Comparison of ENCODE assay signal across 7 cellular contexts in the genomic region with DNA sequence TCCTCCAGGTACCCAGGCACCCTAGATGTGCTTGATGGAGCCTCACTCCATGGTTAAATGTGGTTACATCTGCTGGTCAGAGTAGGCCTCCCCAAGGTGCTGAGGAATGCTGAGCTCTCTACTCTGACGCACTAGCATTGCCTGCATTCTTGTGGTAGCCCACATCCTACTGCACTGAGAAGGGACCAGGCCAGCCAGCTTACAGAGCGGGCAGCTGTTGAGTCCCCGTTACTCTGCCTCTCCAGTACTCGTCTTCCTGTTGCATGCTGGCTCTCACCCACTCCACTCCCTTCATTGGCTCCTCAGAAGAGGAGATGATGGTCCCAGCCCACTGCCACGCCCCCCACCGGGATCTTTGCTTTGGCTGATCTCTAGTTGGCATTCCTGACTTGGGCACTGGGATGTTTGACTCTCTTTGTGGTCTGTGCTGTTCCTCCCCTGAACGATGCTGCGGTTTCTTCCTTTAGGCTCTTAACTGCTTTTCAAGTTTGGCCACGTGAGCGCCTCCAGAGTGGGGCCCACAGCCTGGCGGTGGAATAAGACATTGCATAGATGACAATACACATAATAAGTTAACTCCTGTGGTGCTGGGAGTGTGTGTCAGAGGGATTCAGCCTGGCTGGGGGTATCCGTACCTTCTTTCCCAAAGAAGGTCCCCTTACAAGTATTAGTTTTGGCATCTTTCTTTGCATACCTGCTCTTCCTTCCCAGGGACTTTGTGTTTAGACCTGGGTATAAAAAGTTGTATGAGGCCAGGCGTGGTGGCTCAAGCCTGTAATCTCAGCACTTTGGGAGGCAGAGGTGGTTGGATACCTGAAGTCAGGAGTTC. TPM values are rescaled to one million over a fixed set of nuclear protein-coding genes. Genes with fewer than 3 reads are reported as not detected.
DNase-seq lines count a peak whose midpoint lies in the region; FAIRE-seq and TF ChIP-seq lines count a peak whose summit lies in the region.

No MANE protein-coding gene starts in this region.

- DNase-seq in GM19239 (ENCODE audit: insufficient read length, low spot score) (peak; percentile 28), HS-27A (ENCODE audit: low read depth) (peak; percentile 100), mammary epithelial cell (peak; percentile 100), neural crest cell (ENCODE audit: low read depth, low spot score) (no peak), ureter (ENCODE audit: low spot score) (peak; percentile 52), NCI-H510A treated with DMSO at 0.1 percent for 48 hours (lab: John Stamatoyannopoulos, UW) (no peak)

- peak; percentile 75 for FAIRE-seq in GM19239 (lab: Jason Lieb, UNC)

- CTCF ChIA-PET in mammary epithelial cell (lab: Charles Lee; ENCODE audit: low non-redundant PET), result interaction anchor here (0.6 to 1.4 kb wide), 2 partner anchors 13 to 28 kb away, joined by 3 to 11 read pairs; no protein-coding TSS in a partner anchor

- no peaks in the 10 kb centered on the region for H3K79me2 ChIP-seq in mammary epithelial cell (ENCODE audit: insufficient read depth, low read length)

- H3K27ac ChIP-seq in mammary epithelial cell (ENCODE audit: insufficient read depth, low read depth, low read length), result peak overlapping the region; percentile 93

- H3K27ac Mint-ChIP-seq in neural crest cell (ENCODE audit: unreplicated experiment), result peak overlapping the region; percentile 43

- dilution Hi-C loops in mammary epithelial cell (cut with HindIII; ENCODE audit: low sequenced_read_pairs), result no loop called here

- H3K27me3 ChIP-seq in mammary epithelial cell (ENCODE audit: insufficient read depth, low read length), result no peaks in the 10 kb centered on the region

- peak overlapping the region; percentile 49 for H2AFZ ChIP-seq in mammary epithelial cell (ENCODE audit: low read depth, low read length)

- WGBS in mammary epithelial cell (ENCODE audit: low coverage, missing lambda C conversion rate), result 3% methylated on average over 13 of the region's 13 CpGs

- H3K9me3 ChIP-seq in mammary epithelial cell (replicated peaks; ENCODE audit: insufficient read depth, low read length), result no peaks in the 10 kb centered on the region

- in situ Hi-C loops in mammary epithelial cell (cut with MboI; ENCODE audit: low sequenced_read_pairs in 2 of 2), result loop anchor here in 1 of 2 donors (25.0 kb wide), 1 partner anchor 162 kb away; no protein-coding TSS in a partner anchor

- H3K4me1 ChIP-seq in mammary epithelial cell (ENCODE audit: insufficient read depth, low read length), result peaks cover 38% of the 10 kb centered on the region

- no peaks in the 10 kb centered on the region for H4K20me1 ChIP-seq in mammary epithelial cell (ENCODE audit: insufficient read depth, low read length)

- no peak overlapping the region for H3K4me3 Mint-ChIP-seq in neural crest cell

- H3K4me2 ChIP-seq in mammary epithelial cell (ENCODE audit: insufficient read depth, low read depth, low read length), result peak overlapping the region; percentile 46

- TF ChIP-seq CTCF in WI38 (IDR thresholded peaks at IDR 0.05; ENCODE audit: low read depth, low read length), result peak; percentile 59
- peak; percentile 53 to 58 for TF ChIP-seq CTCF in mammary epithelial cell (conservative IDR thresholded peaks at IDR 0.05 in 1 of 2, IDR thresholded peaks at IDR 0.05 in 1 of 2; ENCODE audit: extremely low read depth in 1 of 2, insufficient read depth in 1 of 2, low read depth in 1 of 2, low read length in 2 of 2)
- no peak for TF ChIP-seq CTCF in neural crest cell (conservative IDR thresholded peaks at IDR 0.05)

- H3K27me3 Mint-ChIP-seq in neural crest cell (ENCODE audit: low read depth), result no peaks in the 10 kb centered on the region

- TSS peak; percentile 91 for BruUV-seq in mammary epithelial cell (replicated peaks; lab: Mats Ljungman, UMichigan)

- intact Hi-C loops in mammary epithelial cell (cut with micrococcal nuclease), result loop anchor here (1.0 to 5.0 kb wide), 7 partner anchors 21 to 513 kb away; a partner anchor contains a TSS

- H3K4me3 ChIP-seq in WI38 (ENCODE audit: low read depth, low read length), result no peak overlapping the region
- no peak overlapping the region for H3K4me3 ChIP-seq in mammary epithelial cell (replicated peaks in 1 of 3; ENCODE audit: insufficient read depth in 1 of 3, low read depth in 2 of 3, low read length in 3 of 3)

- H3K9ac ChIP-seq in mammary epithelial cell (ENCODE audit: insufficient read depth, low read length), result no peak overlapping the region

- H3K9me3 Mint-ChIP-seq in neural crest cell, result no peaks in the 10 kb centered on the region

- H3K36me3 ChIP-seq in mammary epithelial cell (ENCODE audit: insufficient read depth, low read length), result no peaks in the 10 kb centered on the region

- H3K36me3 Mint-ChIP-seq in neural crest cell (ENCODE audit: low read depth), result peaks cover 3% of the 10 kb centered on the region

- H3K4me1 Mint-ChIP-seq in neural crest cell, result peaks cover 9% of the 10 kb centered on the region

RNA-seq across cellular contexts. Expression of a gene that starts 18.6 kb away (rescaled TPM):
- total RNA-seq in mammary epithelial cell, result 10 to 100 TPM in 1 of 2 donors, 1 to 10 TPM in 1; 8.3 to 12.5 TPM
- 3.4 TPM for polyA plus RNA-seq in mammary epithelial cell
- 16.3 TPM for polyA minus RNA-seq in mammary epithelial cell
- total RNA-seq in neural crest cell, result 8.1 and 9.7 TPM in 2 replicates
- 4.6 TPM for total RNA-seq in ureter

Comparison
In these comparisons a context has a peak if more than half of its experiments do, and no peak if none do; other contexts are left out.
1. DNase-seq: peak in GM19239 (single experiment), HS-27A (single experiment), mammary epithelial cell (single experiment) and ureter (single experiment); none in neural crest cell (single experiment) and NCI-H510A treated with DMSO at 0.1 percent for 48 hours (single experiment).